28 cellular contexts compared by ENCODE assay signal in genomic region chr3:186646841-186647240, GRCh38.
"Had no signal": no experiment of that assay in that cellular context is flagged by ENCODE, and none has a peak within 500 bp of the region (broad histone marks: within the 10 kb centered on the region; RNA-seq: fewer than 3 reads in every experiment).

No MANE protein-coding gene starts in this region.

- H2AFZ ChIP-seq: neural progenitor cell, parathyroid adenoma had no signal

- DNase-seq: naive thymus-derived CD4-positive, alpha-beta T cell; natural killer cell; occipital lobe; ovary; posterior cingulate gyrus; psoas muscle; right cardiac atrium; right lobe of liver; sigmoid colon; small intestine; stimulated activated CD4-positive, alpha-beta T cell treated with anti-CD3 and anti-CD28 coated beads, Interleukin-15, amount 100 ng/mL, for 24 hours; stimulated activated CD4-positive, alpha-beta T cell treated with anti-CD3 and anti-CD28 coated beads, Interleukin-2, amount 100 ng/mL, for 24 hours; stimulated activated CD4-positive, alpha-beta T cell treated with anti-CD3 and anti-CD28 coated beads, Interleukin-2, amount 100 ng/mL, for 48 hours; stimulated activated CD4-positive, alpha-beta T cell treated with anti-CD3 and anti-CD28 coated beads, Interleukin-4, amount 100 ng/mL, for 24 hours; stimulated activated naive B cell treated with anti-CD40 and anti-IgM and Interleukin-4, amounts not matched to agents 10 μg/mL and 1 μg/mL and 100 μg/mL, for 72 hours; stimulated activated naive CD4-positive, alpha-beta T cell treated with Interleukin-2 at 50 U/mL for 16 hours; stomach; thyroid gland; trophoblast cell; upper lobe of left lung had no signal

- H3K27ac ChIP-seq: neural progenitor cell, ovary, parathyroid adenoma, psoas muscle, right lobe of liver, sigmoid colon, stomach, thoracic aorta, thyroid gland, tibial nerve, upper lobe of left lung, vagina had no signal

- H3K36me3 ChIP-seq: neural progenitor cell, ovary, sigmoid colon, stomach, thoracic aorta, thyroid gland, tibial nerve, upper lobe of left lung, vagina had no signal

- ATAC-seq: naive thymus-derived CD4-positive, alpha-beta T cell; natural killer cell; psoas muscle; right cardiac atrium; right lobe of liver; stimulated activated effector memory CD8-positive, alpha-beta T cell treated with anti-CD3 and anti-CD28 coated beads, Interleukin-12 subunit alpha, Interleukin-12 subunit beta, amount 100 ng/mL, for 72 hours; stimulated activated naive B cell treated with anti-CD40 and anti-IgM and Interleukin-4, amounts not matched to agents 10 μg/mL and 1 μg/mL and 100 μg/mL, for 72 hours had no signal

- H3K9me3 Mint-ChIP-seq: natural killer cell; nephron; stimulated activated effector memory CD8-positive, alpha-beta T cell treated with anti-CD3 and anti-CD28 coated beads, Interleukin-12 subunit alpha, Interleukin-12 subunit beta, amount 100 ng/mL, for 72 hours; stimulated activated naive B cell treated with anti-CD40 and anti-IgM and Interleukin-4, amounts not matched to agents 10 μg/mL and 1 μg/mL and 100 μg/mL, for 72 hours had no signal

- H3K4me2 ChIP-seq: neural progenitor cell had no signal

- H3K9me3 ChIP-seq: ovary, psoas muscle, right lobe of liver, sigmoid colon, stomach, thoracic aorta, thyroid gland, tibial nerve, upper lobe of left lung, vagina had no signal

- H3K79me2 ChIP-seq: parathyroid adenoma had no signal

- H3K27ac Mint-ChIP-seq: naive thymus-derived CD4-positive, alpha-beta T cell; natural killer cell; nephron; neural progenitor cell; progenitor cell of endocrine pancreas; stimulated activated effector memory CD8-positive, alpha-beta T cell treated with anti-CD3 and anti-CD28 coated beads, Interleukin-12 subunit alpha, Interleukin-12 subunit beta, amount 100 ng/mL, for 72 hours; stimulated activated naive B cell treated with anti-CD40 and anti-IgM and Interleukin-4, amounts not matched to agents 10 μg/mL and 1 μg/mL and 100 μg/mL, for 72 hours had no signal

- H3K4me1 Mint-ChIP-seq: nephron, neural progenitor cell had no signal

- H3K4me1 ChIP-seq: neural progenitor cell, parathyroid adenoma, psoas muscle, sigmoid colon, stomach, thyroid gland, tibial nerve, upper lobe of left lung, vagina had no signal

- H3K4me3 ChIP-seq: neural progenitor cell, ovary, psoas muscle, right lobe of liver, sigmoid colon, stomach, thoracic aorta, thyroid gland, tibial nerve, upper lobe of left lung, vagina had no signal

- H3K27me3 ChIP-seq: neural progenitor cell, ovary, right lobe of liver, sigmoid colon, thyroid gland, vagina had no signal

- H3K9ac ChIP-seq: neural progenitor cell, parathyroid adenoma had no signal

- H3K4me3 Mint-ChIP-seq: naive thymus-derived CD4-positive, alpha-beta T cell; natural killer cell; nephron; neural progenitor cell; stimulated activated effector memory CD8-positive, alpha-beta T cell treated with anti-CD3 and anti-CD28 coated beads, Interleukin-12 subunit alpha, Interleukin-12 subunit beta, amount 100 ng/mL, for 72 hours; stimulated activated naive B cell treated with anti-CD40 and anti-IgM and Interleukin-4, amounts not matched to agents 10 μg/mL and 1 μg/mL and 100 μg/mL, for 72 hours had no signal
